Comparison of ENCODE assay signal across 11 cellular contexts in genomic region chr9:104092192-104092591, GRCh38. TPM values are rescaled to one million over a fixed set of nuclear protein-coding genes. Genes with fewer than 3 reads are reported as not detected.
DNase-seq lines count a peak whose midpoint lies in the region; TF ChIP-seq lines count a peak whose summit lies in the region.
"Had no signal": no experiment of that assay in that cellular context is flagged by ENCODE, and none has a peak within 500 bp of the region (broad histone marks: within the 10 kb centered on the region; RNA-seq: fewer than 3 reads in every experiment).

No MANE protein-coding gene starts in this region.

- no peak overlapping the region for H3K9ac ChIP-seq in smooth muscle cell (ENCODE audit: low read depth)

- H3K4me1 ChIP-seq in smooth muscle cell (ENCODE audit: low read depth), result peaks cover 15% of the 10 kb centered on the region

- no peaks in the 10 kb centered on the region for H3F3A ChIP-seq in smooth muscle cell (ENCODE audit: low read depth)

- H3K36me3 Mint-ChIP-seq in activated CD4-positive, alpha-beta memory T cell treated with anti-CD3 and anti-CD28 coated beads, Interleukin-2, amount 10 ng/mL, durations not matched to agents 7 days and 5 days (ENCODE audit: low read depth), result peaks cover 19% of the 10 kb centered on the region
- H3K36me3 Mint-ChIP-seq in activated CD4-positive, alpha-beta memory T cell treated with anti-CD3 and anti-CD28 coated beads for 36 hours, result peaks cover 4% of the 10 kb centered on the region

- H3K9me3 Mint-ChIP-seq in activated CD4-positive, alpha-beta memory T cell treated with anti-CD3 and anti-CD28 coated beads, Interleukin-2, amount 10 ng/mL, durations not matched to agents 7 days and 5 days, result no peaks in the 10 kb centered on the region
- H3K9me3 Mint-ChIP-seq in activated CD4-positive, alpha-beta memory T cell treated with anti-CD3 and anti-CD28 coated beads for 36 hours, result no peaks in the 10 kb centered on the region

- TF ChIP-seq CTCF in smooth muscle cell (IDR thresholded peaks at IDR 0.05; ENCODE audit: borderline replicate concordance, insufficient read depth, poor library complexity, severe bottlenecking), result no peak

- CTCF ChIA-PET in activated CD4-positive, alpha-beta memory T cell treated with anti-CD3 and anti-CD28 coated beads, Interleukin-2, amount 10 ng/mL, durations not matched to agents 7 days and 5 days (lab: Charles Lee), result interaction anchor here (1.1 kb wide), 1 partner anchor 305 kb away, joined by 3 read pairs; no protein-coding TSS in a partner anchor
- CTCF ChIA-PET in activated CD4-positive, alpha-beta memory T cell treated with anti-CD3 and anti-CD28 coated beads for 36 hours (lab: Charles Lee), result no interaction called here

- intact Hi-C loops in activated CD4-positive, alpha-beta memory T cell treated with anti-CD3 and anti-CD28 coated beads for 36 hours (cut with micrococcal nuclease), result loop anchor here (5.0 to 10.0 kb wide), 2 partner anchors 903 to 1355 kb away; partner anchors contain the start of gene FSD1L

- peak overlapping the region; percentile 93 for H3K4me3 ChIP-seq in smooth muscle cell

- 44% methylated on average over 2 of the region's 2 CpGs for WGBS in smooth muscle cell (ENCODE audit: low lambda C conversion rate)

- H3K27ac ChIP-seq in epithelial cell of prostate, result peak overlapping the region; percentile 81
- H3K27ac ChIP-seq in smooth muscle cell (ENCODE audit: low read depth), result no peak overlapping the region

- H3K9me3 ChIP-seq in smooth muscle cell (replicated peaks; ENCODE audit: low read depth), result no peaks in the 10 kb centered on the region
- H3K9me3 ChIP-seq: SJCRH30 had no signal

- DNase-seq in activated CD4-positive, alpha-beta memory T cell treated with anti-CD3 and anti-CD28 coated beads, Interleukin-2, amount 10 ng/mL, durations not matched to agents 7 days and 5 days, result no peak
- no peak for DNase-seq in activated CD4-positive, alpha-beta memory T cell treated with anti-CD3 and anti-CD28 coated beads for 36 hours
- peak; percentile 19 for DNase-seq in NCI-H146 (lab: John Stamatoyannopoulos, UW)
- no peak for DNase-seq in epithelial cell of prostate (ENCODE audit: low read depth, low spot score)
- DNase-seq in smooth muscle cell (lab: John Stamatoyannopoulos, UW; ENCODE audit: unreplicated experiment), result no peak
- DNase-seq in NCI-H1417 (lab: John Stamatoyannopoulos, UW), result no peak
- DNase-seq in nucleus accumbens (lab: John Stamatoyannopoulos, UW), result no peak
- DNase-seq in stimulated activated naive CD4-positive, alpha-beta T cell treated with Interleukin-2 at 50 U/mL for 16 hours (lab: John Stamatoyannopoulos, UW), result no peak
- DNase-seq: effector memory CD4-positive, alpha-beta T cell; NCI-H2171 treated with DMSO at 0.1 percent for 48 hours had no signal

- H3K4me1 Mint-ChIP-seq in activated CD4-positive, alpha-beta memory T cell treated with anti-CD3 and anti-CD28 coated beads, Interleukin-2, amount 10 ng/mL, durations not matched to agents 7 days and 5 days, result peaks cover 41% of the 10 kb centered on the region
- H3K4me1 Mint-ChIP-seq in activated CD4-positive, alpha-beta memory T cell treated with anti-CD3 and anti-CD28 coated beads for 36 hours (ENCODE audit: low read depth), result peaks cover 32% of the 10 kb centered on the region

- no peaks in the 10 kb centered on the region for H3K27me3 ChIP-seq in smooth muscle cell (ENCODE audit: low read depth)
- H3K27me3 ChIP-seq: SJCRH30 had no signal

- peaks cover 8% of the 10 kb centered on the region for H3K27me3 Mint-ChIP-seq in activated CD4-positive, alpha-beta memory T cell treated with anti-CD3 and anti-CD28 coated beads, Interleukin-2, amount 10 ng/mL, durations not matched to agents 7 days and 5 days
- H3K27me3 Mint-ChIP-seq in activated CD4-positive, alpha-beta memory T cell treated with anti-CD3 and anti-CD28 coated beads for 36 hours, result peaks cover 2% of the 10 kb centered on the region

- peaks cover 18% of the 10 kb centered on the region for H3K79me2 ChIP-seq in smooth muscle cell (ENCODE audit: low read depth)

- H3K4me2 ChIP-seq in smooth muscle cell, result peak overlapping the region; percentile 85

- POLR2A ChIA-PET in activated CD4-positive, alpha-beta memory T cell treated with anti-CD3 and anti-CD28 coated beads, Interleukin-2, amount 10 ng/mL, durations not matched to agents 7 days and 5 days (lab: Charles Lee), result interaction anchor here (3.4 kb wide), 1 partner anchor 656 kb away, joined by 32 read pairs; the partner anchor contains the start of gene NIPSNAP3A
- POLR2A ChIA-PET in activated CD4-positive, alpha-beta memory T cell treated with anti-CD3 and anti-CD28 coated beads for 36 hours (lab: Charles Lee), result no interaction called here

- no peak overlapping the region for H3K27ac Mint-ChIP-seq in activated CD4-positive, alpha-beta memory T cell treated with anti-CD3 and anti-CD28 coated beads, Interleukin-2, amount 10 ng/mL, durations not matched to agents 7 days and 5 days
- H3K27ac Mint-ChIP-seq in activated CD4-positive, alpha-beta memory T cell treated with anti-CD3 and anti-CD28 coated beads for 36 hours, result no peak overlapping the region

- no peaks in the 10 kb centered on the region for H4K20me1 ChIP-seq in smooth muscle cell (ENCODE audit: low read depth)

- no peak overlapping the region for H2AFZ ChIP-seq in smooth muscle cell (ENCODE audit: low read depth)

- H3K36me3 ChIP-seq in smooth muscle cell (ENCODE audit: low read depth), result no peaks in the 10 kb centered on the region
- H3K36me3 ChIP-seq: SJCRH30 had no signal

- peak overlapping the region; percentile 30 for H3K4me3 Mint-ChIP-seq in activated CD4-positive, alpha-beta memory T cell treated with anti-CD3 and anti-CD28 coated beads, Interleukin-2, amount 10 ng/mL, durations not matched to agents 7 days and 5 days
- H3K4me3 Mint-ChIP-seq in activated CD4-positive, alpha-beta memory T cell treated with anti-CD3 and anti-CD28 coated beads for 36 hours, result no peak overlapping the region

RNA-seq across cellular contexts. Expression of gene SMC2, which starts 1.9 kb away (rescaled TPM):
- 10 to 100 TPM; 55.2 to 57.2 TPM for total RNA-seq in activated CD4-positive, alpha-beta memory T cell treated with anti-CD3 and anti-CD28 coated beads, Interleukin-2, amount 10 ng/mL, durations not matched to agents 7 days and 5 days
- total RNA-seq in activated CD4-positive, alpha-beta memory T cell treated with anti-CD3 and anti-CD28 coated beads for 36 hours, result 10 to 100 TPM; 61.0 to 61.9 TPM
- total RNA-seq in smooth muscle cell, result 13.9 and 17.2 TPM in 2 replicates
- 17.6 and 18.7 TPM in 2 replicates for polyA plus RNA-seq in smooth muscle cell
